Comparison of ENCODE assay signal across 8 cellular contexts in genomic region chr19:45767881-45768643, GRCh38. TPM values are rescaled to one million over a fixed set of nuclear protein-coding genes. Genes with fewer than 3 reads are reported as not detected.
DNase-seq lines count a peak whose midpoint lies in the region; ATAC-seq, FAIRE-seq and TF ChIP-seq lines count a peak whose summit lies in the region.

No MANE protein-coding gene starts in this region.

- intact Hi-C loops in transverse colon (cut with DNase I; ENCODE audit: low total_unique reads): loop anchor here (10.0 kb wide), 1 partner anchor 53 kb away; no protein-coding TSS in a partner anchor

- H3K4ac ChIP-seq in mesenchymal stem cell (ENCODE audit: low read depth in 1 of 2, low read length in 2 of 2): peak overlapping the region; percentile 64 to 79

- H2AK5ac ChIP-seq in mesenchymal stem cell (ENCODE audit: low read length, severe bottlenecking): no peak overlapping the region

- 0% methylated on average over 100 of the region's 100 CpGs for WGBS in ectodermal cell, 2 experiments
- WGBS in mesenchymal stem cell: under 1% methylated on average over 63 of the region's 100 CpGs
- 0% methylated on average over 34 of the region's 100 CpGs; no CpG with 5 or more reads in 1 of the 2 donors for WGBS in transverse colon (ENCODE audit: low coverage in 1 of 2), 2 donors

- in situ Hi-C loops in transverse colon (cut with MboI; ENCODE audit: low pct_ligation_motif_present in 1 of 4, low pct_unique_long_range_greater_than_20kb in 1 of 4, low sequenced_read_pairs in 3 of 4): no loop called here

- H2BK15ac ChIP-seq in mesenchymal stem cell (ENCODE audit: low read depth, poor library complexity, severe bottlenecking): peak overlapping the region; percentile 75

- H3K23ac ChIP-seq in mesenchymal stem cell (ENCODE audit: low read length in 2 of 2): peak overlapping the region in 1 of 2 experiments; percentile 85

- H3K36me3 ChIP-seq in SK-N-MC (ENCODE audit: insufficient read depth, low read length) (no peaks in the 10 kb centered on the region), ectodermal cell (ENCODE audit: control insufficient read depth, insufficient read depth, low read length) (no peaks in the 10 kb centered on the region), mesenchymal stem cell (ENCODE audit: control insufficient read depth in 1 of 2, insufficient read depth in 2 of 2, low read depth in 1 of 2, low read length in 2 of 2) (peaks cover 24 to 40% of the 10 kb centered on the region in 2 experiments), transverse colon (no peaks in the 10 kb centered on the region)

- H3K9ac ChIP-seq in SK-N-MC (ENCODE audit: insufficient read length) (peak overlapping the region; percentile 95), mesenchymal stem cell (ENCODE audit: low read length) (peak overlapping the region; percentile 95)

- peak overlapping the region; percentile 62 for H4K8ac ChIP-seq in mesenchymal stem cell (ENCODE audit: low read length)

- H3K18ac ChIP-seq in mesenchymal stem cell (ENCODE audit: low read depth in 1 of 2, low read length in 2 of 2): peak overlapping the region; percentile 14 to 98

- no peak for FAIRE-seq in GM19239 (lab: Jason Lieb, UNC)

- peak overlapping the region; percentile 97 for H2BK120ac ChIP-seq in mesenchymal stem cell (ENCODE audit: low read depth, low read length)

- peaks cover 14% of the 10 kb centered on the region for H3K79me1 ChIP-seq in mesenchymal stem cell (replicated peaks; ENCODE audit: low read length, poor library complexity, severe bottlenecking)

- TF ChIP-seq POLR2A in transverse colon (IDR thresholded peaks at IDR 0.05): peak; percentile 50

- H3K27me3 ChIP-seq in ectodermal cell (ENCODE audit: control insufficient read depth, insufficient read depth, low read length, poor library complexity, severe bottlenecking): no peaks in the 10 kb centered on the region
- peaks cover 0 to 8% of the 10 kb centered on the region in 2 experiments for H3K27me3 ChIP-seq in mesenchymal stem cell (ENCODE audit: control insufficient read depth in 1 of 2, insufficient read depth in 1 of 2, low read length in 2 of 2)
- no peaks in the 10 kb centered on the region for H3K27me3 ChIP-seq in transverse colon

- no peak for TF ChIP-seq EP300 in transverse colon (IDR thresholded peaks at IDR 0.05; ENCODE audit: low read depth)

- peak overlapping the region; percentile 29 for H2AFZ ChIP-seq in mesenchymal stem cell (ENCODE audit: low read depth, low read length)

- peak overlapping the region; percentile 75 for H4K91ac ChIP-seq in mesenchymal stem cell (ENCODE audit: low read length)

- H3K27ac ChIP-seq in C4-2B (peak overlapping the region; percentile 87), SK-N-MC (0 out of 2 replicates have a peak overlapping the region, but pooled peaks have one; percentile 97), ectodermal cell (ENCODE audit: insufficient read depth, low read depth, low read length, poor library complexity, severe bottlenecking) (peak overlapping the region; percentile 91), mesenchymal stem cell (ENCODE audit: low read length, poor library complexity, severe bottlenecking) (peak overlapping the region; percentile 91), transverse colon (peak overlapping the region; percentile 86 to 98 (median 94))

- no peaks in the 10 kb centered on the region for H3K9me3 ChIP-seq in SK-N-MC (ENCODE audit: low read depth, low read length)
- no peaks in the 10 kb centered on the region for H3K9me3 ChIP-seq in ectodermal cell (ENCODE audit: control insufficient read depth, low read length)
- H3K9me3 ChIP-seq in mesenchymal stem cell (ENCODE audit: control insufficient read depth, low read length): no peaks in the 10 kb centered on the region
- H3K9me3 ChIP-seq in transverse colon: no peaks in the 10 kb centered on the region

- DNase-seq in GM19239 (ENCODE audit: insufficient read length, low spot score): peak; percentile 56
- DNase-seq in SK-N-MC (ENCODE audit: low read depth, low spot score): no peak
- peak; percentile 78 for DNase-seq in mesenchymal stem cell
- DNase-seq in transverse colon: peak; percentile 70

- H3K4me2 ChIP-seq in mesenchymal stem cell (ENCODE audit: low read length, poor library complexity, severe bottlenecking): peak overlapping the region; percentile 79

- ATAC-seq in GM19328 (IDR thresholded peaks at IDR 0.05; ENCODE audit: unreplicated experiment) (no peak), HG03457 (IDR thresholded peaks at IDR 0.05; ENCODE audit: unreplicated experiment) (no peak)

- peak overlapping the region; percentile 89 for H2BK5ac ChIP-seq in mesenchymal stem cell (ENCODE audit: low read depth, low read length, poor library complexity, severe bottlenecking)

- H3K4me3 ChIP-seq in SK-N-MC: peak overlapping the region; percentile 100
- peak overlapping the region; percentile 92 for H3K4me3 ChIP-seq in ectodermal cell (ENCODE audit: insufficient read depth, low read depth, low read length)
- H3K4me3 ChIP-seq in mesenchymal stem cell (ENCODE audit: insufficient read depth in 1 of 2, low read depth in 1 of 2, low read length in 2 of 2): peak overlapping the region; percentile 82 to 89
- H3K4me3 ChIP-seq in transverse colon: peak overlapping the region; percentile 64 to 86 (median 80)

- peaks cover 32% of the 10 kb centered on the region for H3K4me1 ChIP-seq in ectodermal cell (ENCODE audit: control insufficient read depth, insufficient read depth, low read length)
- peaks cover 52% of the 10 kb centered on the region for H3K4me1 ChIP-seq in mesenchymal stem cell (ENCODE audit: control insufficient read depth, insufficient read depth, low read depth, low read length)
- peaks cover 19 to 53% (median 43%) of the 10 kb centered on the region in 4 donors for H3K4me1 ChIP-seq in transverse colon

- peak overlapping the region in 1 of 2 experiments; percentile 80 for H3K14ac ChIP-seq in mesenchymal stem cell (ENCODE audit: low read length in 2 of 2)

- H2BK12ac ChIP-seq in mesenchymal stem cell (ENCODE audit: low read length in 2 of 2): peak overlapping the region in 1 of 2 experiments; percentile 29

- no peak for TF ChIP-seq CTCF in C4-2B (conservative IDR thresholded peaks at IDR 0.05)
- TF ChIP-seq CTCF in transverse colon (IDR thresholded peaks at IDR 0.05): no peak

RNA-seq across cellular contexts. Expression of gene SIX5, which starts 1.0 kb away (rescaled TPM):
- 54.2 TPM for polyA plus RNA-seq in ectodermal cell (2013, experiment 1 of 4)
- 53.6 TPM for polyA plus RNA-seq in ectodermal cell (2013, experiment 2 of 4)
- 51.7 TPM for polyA plus RNA-seq in ectodermal cell (2013, experiment 3 of 4)
- polyA plus RNA-seq in ectodermal cell (2013, experiment 4 of 4): 55.2 TPM
- 16.0 TPM for polyA plus RNA-seq in mesenchymal stem cell (2013, experiment 1 of 2)
- 14.5 TPM for polyA plus RNA-seq in mesenchymal stem cell (2013, experiment 2 of 2)
- 10 to 100 TPM in 2 of 4 donors, 1 to 10 TPM in 2; 6.7 to 40.4 (median 9.7) TPM for total RNA-seq in transverse colon

RNA-seq across cellular contexts. Expression of gene DMPK, which starts 14.2 kb away (rescaled TPM):
- 61.0 TPM for polyA plus RNA-seq in ectodermal cell (2013, experiment 1 of 4)
- 62.9 TPM for polyA plus RNA-seq in ectodermal cell (2013, experiment 2 of 4)
- polyA plus RNA-seq in ectodermal cell (2013, experiment 3 of 4): 46.2 TPM
- polyA plus RNA-seq in ectodermal cell (2013, experiment 4 of 4): 56.1 TPM
- 54.2 TPM for polyA plus RNA-seq in mesenchymal stem cell (2013, experiment 1 of 2)
- polyA plus RNA-seq in mesenchymal stem cell (2013, experiment 2 of 2): 51.7 TPM
- total RNA-seq in transverse colon: 100 to 1,000 TPM in 2 of 4 donors, 10 to 100 TPM in 2; 19.1 to 237 (median 69.2) TPM

RNA-seq across cellular contexts. Expression of gene DMWD, which starts 24.6 kb away (rescaled TPM):
- polyA plus RNA-seq in ectodermal cell (2013, experiment 1 of 4): 56.5 TPM
- 65.6 TPM for polyA plus RNA-seq in ectodermal cell (2013, experiment 2 of 4)
- polyA plus RNA-seq in ectodermal cell (2013, experiment 3 of 4): 55.3 TPM
- 59.6 TPM for polyA plus RNA-seq in ectodermal cell (2013, experiment 4 of 4)
- polyA plus RNA-seq in mesenchymal stem cell (2013, experiment 1 of 2): 35.9 TPM
- 32.6 TPM for polyA plus RNA-seq in mesenchymal stem cell (2013, experiment 2 of 2)
- 10 to 100 TPM; 26.8 to 72.9 (median 54.8) TPM for total RNA-seq in transverse colon

RNA-seq across cellular contexts. Expression of gene MEIOSIN, which starts 34.8 kb away (rescaled TPM):
- polyA plus RNA-seq in ectodermal cell (2013, experiment 1 of 4): not detected
- polyA plus RNA-seq in ectodermal cell (2013, experiment 2 of 4): not detected
- not detected for polyA plus RNA-seq in ectodermal cell (2013, experiment 3 of 4)
- polyA plus RNA-seq in ectodermal cell (2013, experiment 4 of 4): not detected
- not detected for polyA plus RNA-seq in mesenchymal stem cell (2013, experiment 1 of 2)
- not detected for polyA plus RNA-seq in mesenchymal stem cell (2013, experiment 2 of 2)
- total RNA-seq in transverse colon: not detected

RNA-seq across cellular contexts. Expression of gene FBXO46, which starts 37.4 kb away (rescaled TPM):
- 22.0 TPM for polyA plus RNA-seq in ectodermal cell (2013, experiment 1 of 4)
- polyA plus RNA-seq in ectodermal cell (2013, experiment 2 of 4): 25.7 TPM
- polyA plus RNA-seq in ectodermal cell (2013, experiment 3 of 4): 13.9 TPM
- 18.6 TPM for polyA plus RNA-seq in ectodermal cell (2013, experiment 4 of 4)
- polyA plus RNA-seq in mesenchymal stem cell (2013, experiment 1 of 2): 5.3 TPM
- 5.1 TPM for polyA plus RNA-seq in mesenchymal stem cell (2013, experiment 2 of 2)
- 10 to 100 TPM; 14.1 to 40.8 (median 19.6) TPM for total RNA-seq in transverse colon
